Comparison of ENCODE assay signal across 16 cellular contexts in genomic region chr12:94558612-94559011, GRCh38.
DNase-seq lines count a peak whose midpoint lies in the region; ATAC-seq, FAIRE-seq and TF ChIP-seq lines count a peak whose summit lies in the region.
"Had no signal": no experiment of that assay in that cellular context is flagged by ENCODE, and none has a peak within 500 bp of the region (broad histone marks: within the 10 kb centered on the region; RNA-seq: fewer than 3 reads in every experiment).

No MANE protein-coding gene starts in this region.

- H3K27me3 Mint-ChIP-seq in activated T-cell treated with anti-CD3 and anti-CD28 coated beads, Interleukin-2, amount 50 U/mL, for 24 hours: peaks cover 21% of the 10 kb centered on the region

- peaks cover 49% of the 10 kb centered on the region; the same call in 1 of the 2 replicates for H3F3A ChIP-seq in PC-9 (ENCODE audit: insufficient read depth, low read depth)

- H3K36me3 Mint-ChIP-seq in activated T-cell treated with anti-CD3 and anti-CD28 coated beads, Interleukin-2, amount 50 U/mL, for 24 hours (ENCODE audit: low read depth): no peaks in the 10 kb centered on the region

- peak overlapping the region; percentile 39 for H3K4me2 ChIP-seq in PC-9
- H3K4me2 ChIP-seq in neuronal stem cell (ENCODE audit: insufficient read depth, low read length, poor library complexity, severe bottlenecking): no peak overlapping the region

- H3K79me2 ChIP-seq in PC-9 (ENCODE audit: low read depth): peaks cover 24% of the 10 kb centered on the region

- H4K91ac ChIP-seq in neuronal stem cell (ENCODE audit: low read depth, low read length, poor library complexity): no peak overlapping the region

- BruUV-seq in PC-9 (replicated peaks; lab: Mats Ljungman, UMichigan): no TSS peak

- no peak overlapping the region for H3K4ac ChIP-seq in neuronal stem cell (ENCODE audit: low read length)

- H3K4me1 Mint-ChIP-seq in activated T-cell treated with anti-CD3 and anti-CD28 coated beads, Interleukin-2, amount 50 U/mL, for 24 hours (ENCODE audit: low read depth): peaks cover 10% of the 10 kb centered on the region

- H3K18ac ChIP-seq in neuronal stem cell (ENCODE audit: low read length): no peak overlapping the region

- H4K8ac ChIP-seq in neuronal stem cell (ENCODE audit: low read depth, low read length): no peak overlapping the region

- no peak overlapping the region for H3K14ac ChIP-seq in neuronal stem cell (ENCODE audit: low read length)

- 0 out of 2 replicates have a peak overlapping the region, but pooled peaks have one; percentile 37 for H2AFZ ChIP-seq in PC-9
- no peak overlapping the region for H2AFZ ChIP-seq in neuronal stem cell (ENCODE audit: low read length)
- H2AFZ ChIP-seq: GM23248 had no signal

- intact Hi-C loops in PC-9 (cut with micrococcal nuclease; ENCODE audit: unreplicated experiment) (no loop called here), left colon (cut with DNase I, micrococcal nuclease) (no loop called here)

- H3K23ac ChIP-seq in neuronal stem cell (ENCODE audit: low read depth, low read length, poor library complexity): no peak overlapping the region

- no peaks in the 10 kb centered on the region for H3K9me3 Mint-ChIP-seq in activated T-cell treated with anti-CD3 and anti-CD28 coated beads, Interleukin-2, amount 50 U/mL, for 24 hours
- H3K9me3 Mint-ChIP-seq: CD4-positive, alpha-beta T cell had no signal

- peak overlapping the region; percentile 38 for H3K9ac ChIP-seq in neuronal stem cell (ENCODE audit: low read depth, low read length, poor library complexity)
- H3K9ac ChIP-seq: GM23248 had no signal

- no peaks in the 10 kb centered on the region; the same call in 1 of the 2 replicates for H3K9me3 ChIP-seq in PC-9 (ENCODE audit: insufficient read depth, low read depth)
- H3K9me3 ChIP-seq in neuronal stem cell (replicated peaks in 1 of 2; ENCODE audit: control insufficient read depth in 2 of 2, insufficient read depth in 1 of 2, low read depth in 1 of 2, low read length in 2 of 2): no peaks in the 10 kb centered on the region

- no CpG with 5 or more reads among the region's 2 CpGs for WGBS in neuronal stem cell (ENCODE audit: extremely low coverage in 2 of 2, insufficient read length in 2 of 2, insufficient replicate concordance in 1 of 2), 2 donors

- no peak overlapping the region for H3K4me3 ChIP-seq in PC-9
- no peak overlapping the region for H3K4me3 ChIP-seq in neuronal stem cell (ENCODE audit: low read length in 2 of 2)
- H3K4me3 ChIP-seq: GM23248 had no signal

- H3K36me3 ChIP-seq in PC-9 (ENCODE audit: low read depth): no peaks in the 10 kb centered on the region
- H3K36me3 ChIP-seq in neuronal stem cell (replicated peaks in 1 of 2; ENCODE audit: control insufficient read depth in 2 of 2, insufficient read depth in 2 of 2, low read length in 2 of 2): no peaks in the 10 kb centered on the region

- peak; percentile 58 for FAIRE-seq in GM12891 (lab: Jason Lieb, UNC)
- FAIRE-seq: H54 had no signal

- ATAC-seq in left colon (peak; percentile 58), HG03457 (IDR thresholded peaks at IDR 0.05; ENCODE audit: unreplicated experiment) (no peak), HG03442 (IDR thresholded peaks at IDR 0.05; ENCODE audit: unreplicated experiment) (no peak)

- H2BK5ac ChIP-seq in neuronal stem cell (ENCODE audit: low read length): no peak overlapping the region

- H4K20me1 ChIP-seq in PC-9 (ENCODE audit: insufficient read depth): no peaks in the 10 kb centered on the region

- H3K4me3 Mint-ChIP-seq in activated T-cell treated with anti-CD3 and anti-CD28 coated beads, Interleukin-2, amount 50 U/mL, for 24 hours: no peak overlapping the region
- H3K4me3 Mint-ChIP-seq: B cell; CD4-positive, alpha-beta T cell had no signal

- TF ChIP-seq POLR2A in GM12891 (IDR thresholded peaks at IDR 0.05; ENCODE audit: low read depth, low read length): no peak

- H2BK15ac ChIP-seq in neuronal stem cell (ENCODE audit: low read length): no peak overlapping the region

- H2BK120ac ChIP-seq in neuronal stem cell (ENCODE audit: low read depth, low read length): no peak overlapping the region

- no peaks in the 10 kb centered on the region for H3K79me1 ChIP-seq in neuronal stem cell (ENCODE audit: low read depth, low read length)

- peak overlapping the region; percentile 16 for H3K27ac ChIP-seq in PC-9
- no peak overlapping the region for H3K27ac ChIP-seq in neuronal stem cell (replicated peaks; ENCODE audit: low read length)
- H3K27ac ChIP-seq: 22Rv1, GM23248 had no signal

- no peak overlapping the region for H3K27ac Mint-ChIP-seq in activated T-cell treated with anti-CD3 and anti-CD28 coated beads, Interleukin-2, amount 50 U/mL, for 24 hours
- H3K27ac Mint-ChIP-seq: B cell; CD4-positive, alpha-beta T cell had no signal

- H3K4me1 ChIP-seq in PC-9 (replicated peaks; ENCODE audit: insufficient read depth) (peaks cover 74% of the 10 kb centered on the region), neuronal stem cell (ENCODE audit: control insufficient read depth in 2 of 2, insufficient read depth in 1 of 2, low read depth in 1 of 2, low read length in 2 of 2) (peaks cover 9 to 12% of the 10 kb centered on the region in 2 donors)

- no peak overlapping the region for H2BK12ac ChIP-seq in neuronal stem cell (ENCODE audit: low read length)

- no peaks in the 10 kb centered on the region for H3K27me3 ChIP-seq in PC-9 (ENCODE audit: insufficient read depth, low read depth)
- peaks cover 0 to 12% (median 0%) of the 10 kb centered on the region in 3 experiments for H3K27me3 ChIP-seq in neuronal stem cell (ENCODE audit: control insufficient read depth in 3 of 3, insufficient read depth in 3 of 3, low read depth in 1 of 3, low read length in 3 of 3)

- DNase-seq in GM12891 (ENCODE audit: insufficient read length, low spot score): no peak
- peak in 1 of 2 experiments; percentile 60 for DNase-seq in PC-9
- no peak for DNase-seq in left colon
- no peak for DNase-seq in neuronal stem cell (ENCODE audit: low spot score)
- DNase-seq in activated T-cell treated with anti-CD3 and anti-CD28 coated beads, Interleukin-2, amount 50 U/mL, for 24 hours: no peak
- DNase-seq in 8988T: no peak
- DNase-seq: C1 segment of cervical spinal cord; Calu3; CD4-positive, alpha-beta T cell; DMS 273 treated with DMSO at 0.1 percent for 48 hours; GM23248 had no signal

- H3K9me2 ChIP-seq in PC-9 (ENCODE audit: insufficient read depth): no peaks in the 10 kb centered on the region

- H2AK5ac ChIP-seq in neuronal stem cell (ENCODE audit: low read depth, low read length): no peak overlapping the region

- TF ChIP-seq CTCF in PC-9 (conservative IDR thresholded peaks at IDR 0.05): no peak

- CTCF ChIA-PET in PC-9 (lab: Charles Lee): no interaction called here

- POLR2A ChIA-PET in PC-9 (lab: Charles Lee; ENCODE audit: unreplicated experiment): no interaction called here

TF ChIP-seq in GM12891, 5 proteins besides CTCF, POLR2A, EP300 and RAD21:
- TF ChIP-seq TAF1 (IDR thresholded peaks at IDR 0.05; ENCODE audit: low read depth, low read length) (no peak), POU2F2 (IDR thresholded peaks at IDR 0.05; ENCODE audit: low read depth, low read length) (no peak), PAX5 (IDR thresholded peaks at IDR 0.05; ENCODE audit: insufficient read depth, low read length, severe bottlenecking) (no peak), POLR2AphosphoS5 (IDR thresholded peaks at IDR 0.05; ENCODE audit: low read depth, low read length) (no peak), SPI1 (IDR thresholded peaks at IDR 0.05; ENCODE audit: low read depth, low read length) (no peak)
